Comparison of ENCODE assay signal across 17 cellular contexts in the genomic region with DNA sequence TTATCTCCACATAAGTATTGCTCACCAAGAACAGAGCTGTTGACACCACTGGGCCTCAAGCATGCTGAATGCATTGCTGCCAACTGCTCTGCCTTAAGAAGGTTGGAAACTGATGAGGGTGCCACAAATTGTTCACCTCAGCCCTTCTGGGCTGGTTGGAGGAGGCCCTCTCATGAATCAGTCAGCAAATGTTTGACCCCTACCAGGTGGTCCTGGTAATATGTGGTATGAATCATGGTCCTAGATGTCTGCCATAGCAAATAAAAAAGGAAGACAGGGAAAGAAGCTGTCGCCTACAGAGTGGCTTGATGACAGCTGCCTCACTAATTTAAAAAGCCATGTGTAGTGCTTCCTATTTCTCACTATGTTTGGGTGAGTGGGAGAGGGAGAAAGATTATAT. TPM values are rescaled to one million over a fixed set of nuclear protein-coding genes. Genes with fewer than 3 reads are reported as not detected.
DNase-seq lines count a peak whose midpoint lies in the region; ATAC-seq, FAIRE-seq and TF ChIP-seq lines count a peak whose summit lies in the region.
"Had no signal": no experiment of that assay in that cellular context is flagged by ENCODE, and none has a peak within 500 bp of the region (broad histone marks: within the 10 kb centered on the region; RNA-seq: fewer than 3 reads in every experiment).

No MANE protein-coding gene starts in this region.

- no peak for TF ChIP-seq RAD21 in HepG2 (CRISPR knock-in tag; IDR thresholded peaks at IDR 0.05)

- ATAC-seq in right lobe of liver (no peak), HepG2 (no peak)
- ATAC-seq in activated T-cell treated with anti-CD3 and anti-CD28 coated beads, Interleukin-2, amount 50 U/mL, for 4 hours: no peak

- H3K27me3 Mint-ChIP-seq in activated T-cell treated with anti-CD3 and anti-CD28 coated beads, Interleukin-2, amount 50 U/mL, for 4 hours (ENCODE audit: low read depth): peaks cover 9% of the 10 kb centered on the region

- FAIRE-seq in HepG2 (lab: Jason Lieb, UNC): no peak
- FAIRE-seq: GM12892 had no signal

- H3K9ac ChIP-seq in HepG2 (ENCODE audit: insufficient read depth, low read depth, low read length): no peak overlapping the region
- H3K9ac ChIP-seq: BLaER1 treated with 17β-estradiol and CSF1 and Interleukin-3, amounts not matched to agents 10 nM and 100 nM had no signal

- H3K4me1 ChIP-seq in right lobe of liver: peaks cover 0 to 61% (median 30%) of the 10 kb centered on the region in 4 donors
- H3K4me1 ChIP-seq in HepG2 (ENCODE audit: insufficient read depth, low read length): no peaks in the 10 kb centered on the region
- H3K4me1 ChIP-seq in SJCRH30: 0 out of 2 replicates have a peak, but pooled peaks cover 3% of the 10 kb centered on the region

- POLR2A ChIA-PET in HepG2 (lab: Yijun Ruan, JAX): no interaction called here

- intact Hi-C loops in right lobe of liver (cut with DNase I): no loop called here
- intact Hi-C loops in HepG2 (cut with micrococcal nuclease; ENCODE audit: unreplicated experiment): no loop called here

- H3K27me3 ChIP-seq in right lobe of liver (no peaks in the 10 kb centered on the region), HepG2 (ENCODE audit: control insufficient read depth in 1 of 2, insufficient read depth in 2 of 2, low read length in 2 of 2) (no peaks in the 10 kb centered on the region), SJCRH30 (no peaks in the 10 kb centered on the region)
- H3K27me3 ChIP-seq: BLaER1 treated with 17β-estradiol and CSF1 and Interleukin-3, amounts not matched to agents 10 nM and 100 nM had no signal

- CTCF ChIA-PET in HepG2 (lab: Yijun Ruan, JAX; ENCODE audit: low intra/inter-chr PET ratio, low total read pairs): no interaction called here

- peaks cover 0 to 8% (median 2%) of the 10 kb centered on the region in 4 donors for H3K36me3 ChIP-seq in right lobe of liver
- peaks cover 16 to 54% of the 10 kb centered on the region in 2 experiments; a peak in 4 of 5 replicates for H3K36me3 ChIP-seq in HepG2 (replicated peaks in 1 of 2; ENCODE audit: control insufficient read depth in 1 of 2, insufficient read depth in 2 of 2, low read length in 2 of 2)
- H3K36me3 ChIP-seq in SJCRH30: no peaks in the 10 kb centered on the region
- H3K36me3 ChIP-seq: BLaER1 treated with 17β-estradiol and CSF1 and Interleukin-3, amounts not matched to agents 10 nM and 100 nM had no signal

- H3K4me3 Mint-ChIP-seq in activated T-cell treated with anti-CD3 and anti-CD28 coated beads, Interleukin-2, amount 50 U/mL, for 4 hours: no peak overlapping the region
- H3K4me3 Mint-ChIP-seq: CD4-positive, CD25-positive, alpha-beta regulatory T cell; H9 had no signal

- H3K9me3 ChIP-seq in right lobe of liver (no peaks in the 10 kb centered on the region), HepG2 (ENCODE audit: low read length) (no peaks in the 10 kb centered on the region), SJCRH30 (replicated peaks) (no peaks in the 10 kb centered on the region)
- H3K9me3 ChIP-seq: BLaER1 treated with 17β-estradiol and CSF1 and Interleukin-3, amounts not matched to agents 10 nM and 100 nM had no signal

- no CpG with 5 or more reads among the region's 1 CpG for WGBS in right lobe of liver (ENCODE audit: insufficient coverage, low coverage, low lambda C conversion rate, missing lambda C conversion rate)
- WGBS in HepG2 (ENCODE audit: low lambda C conversion rate): 100% methylated on average over 1 of the region's 1 CpG

- H3K4me3 ChIP-seq in right lobe of liver (no peak overlapping the region), HepG2 (replicated peaks in 1 of 3; ENCODE audit: insufficient read depth in 1 of 3, low read depth in 2 of 3, low read length in 3 of 3) (no peak overlapping the region), choroid plexus epithelial cell (ENCODE audit: low read depth, low read length) (no peak overlapping the region), SJCRH30 (no peak overlapping the region)
- H3K4me3 ChIP-seq: BLaER1 treated with 17β-estradiol and CSF1 and Interleukin-3, amounts not matched to agents 10 nM and 100 nM had no signal

- H3K27ac ChIP-seq in right lobe of liver (peak overlapping the region in 2 of 3 donors; percentile 93 to 94), HepG2 (ENCODE audit: extremely low read length, insufficient read depth, low read length) (no peak overlapping the region), SJCRH30 (no peak overlapping the region)
- H3K27ac ChIP-seq: BLaER1 treated with 17β-estradiol and CSF1 and Interleukin-3, amounts not matched to agents 10 nM and 100 nM had no signal

- DNase-seq in right lobe of liver: peak in 1 of 3 donors; percentile 17
- no peak for DNase-seq in HepG2 (ENCODE audit: low spot score)
- peak; percentile 33 for DNase-seq in amniotic epithelial cell (ENCODE audit: low read depth)
- peak; percentile 30 for DNase-seq in choroid plexus epithelial cell (ENCODE audit: low read depth)
- DNase-seq in activated T-cell treated with anti-CD3 and anti-CD28 coated beads, Interleukin-2, amount 50 U/mL, for 4 hours: no peak
- DNase-seq in SJCRH30: no peak
- DNase-seq in NCI-H1694 (lab: John Stamatoyannopoulos, UW): no peak
- no peak for DNase-seq in DMS 273 treated with DMSO at 0.1 percent for 48 hours (lab: John Stamatoyannopoulos, UW)
- DNase-seq: 8988T; ACHN; CD4-positive, CD25-positive, alpha-beta regulatory T cell; GOT3; H9 had no signal

- in situ Hi-C loops in HepG2 (cut with HindIII; ENCODE audit: extremely low pct_ligation_motif_present, low pct_unique_long_range_greater_than_20kb): no loop called here

- no peaks in the 10 kb centered on the region for H4K20me1 ChIP-seq in HepG2 (ENCODE audit: insufficient read depth, low read length)
- H4K20me1 ChIP-seq: BLaER1 treated with 17β-estradiol and CSF1 and Interleukin-3, amounts not matched to agents 10 nM and 100 nM had no signal

- no peak for TF ChIP-seq POLR2A in right lobe of liver (IDR thresholded peaks at IDR 0.05)
- TF ChIP-seq POLR2A in HepG2 (IDR thresholded peaks at IDR 0.05; ENCODE audit: insufficient read depth in 1 of 2, low read depth in 2 of 2, low read length in 2 of 2): no peak

- BruUV-seq in HepG2 (replicated peaks; lab: Mats Ljungman, UMichigan): no TSS peak

- no peaks in the 10 kb centered on the region for H3K36me3 Mint-ChIP-seq in activated T-cell treated with anti-CD3 and anti-CD28 coated beads, Interleukin-2, amount 50 U/mL, for 4 hours (ENCODE audit: insufficient read depth)
- H3K36me3 Mint-ChIP-seq: CD4-positive, CD25-positive, alpha-beta regulatory T cell had no signal

- no peaks in the 10 kb centered on the region for H3K4me1 Mint-ChIP-seq in activated T-cell treated with anti-CD3 and anti-CD28 coated beads, Interleukin-2, amount 50 U/mL, for 4 hours (ENCODE audit: low read depth)
- H3K4me1 Mint-ChIP-seq: CD4-positive, CD25-positive, alpha-beta regulatory T cell had no signal

- TF ChIP-seq CTCF in right lobe of liver (IDR thresholded peaks at IDR 0.05) (no peak), HepG2 (CRISPR knock-in tag; IDR thresholded peaks at IDR 0.05) (no peak), choroid plexus epithelial cell (conservative IDR thresholded peaks at IDR 0.05; ENCODE audit: low read depth, low read length) (no peak)

- H3K4me2 ChIP-seq in HepG2 (ENCODE audit: low read depth, low read length): no peak overlapping the region
- H3K4me2 ChIP-seq: BLaER1 treated with 17β-estradiol and CSF1 and Interleukin-3, amounts not matched to agents 10 nM and 100 nM had no signal

- H2AFZ ChIP-seq in HepG2 (ENCODE audit: low read length): no peak overlapping the region

- H3K79me2 ChIP-seq in HepG2 (ENCODE audit: insufficient read depth, low read length): no peaks in the 10 kb centered on the region

- TF ChIP-seq EP300 in HepG2 (IDR thresholded peaks at IDR 0.05; ENCODE audit: low read depth in 2 of 2, low read length in 2 of 2): no peak
- TF ChIP-seq EP300 in HepG2 (CRISPR knock-in tag; IDR thresholded peaks at IDR 0.05; ENCODE audit: borderline replicate concordance): no peak

- no peaks in the 10 kb centered on the region for H3K9me3 Mint-ChIP-seq in activated T-cell treated with anti-CD3 and anti-CD28 coated beads, Interleukin-2, amount 50 U/mL, for 4 hours
- H3K9me3 Mint-ChIP-seq: CD4-positive, CD25-positive, alpha-beta regulatory T cell; H9 had no signal

RNA-seq across cellular contexts. Expression of gene SPATA46, which starts 12.2 kb away (rescaled TPM):
- total RNA-seq in right lobe of liver: not detected
- not detected in 2 replicates for total RNA-seq in HepG2 (2016; rRNA removed; fragmentation: Illumina TruSeq; extraction: Trizol)
- total RNA-seq in HepG2 (2016; cell fraction: cytosol; rRNA removed; fragmentation: Illumina TruSeq; extraction: Trizol; ENCODE audit: low read depth): not detected in 2 replicates
- not detected in 2 replicates for total RNA-seq in HepG2 (2016; cell fraction: insoluble cytoplasmic fraction; rRNA removed; fragmentation: Illumina TruSeq; extraction: Trizol)
- not detected in 2 replicates for total RNA-seq in HepG2 (2016; cell fraction: membrane; rRNA removed; fragmentation: Illumina TruSeq; extraction: Trizol)
- not detected in 2 replicates for total RNA-seq in HepG2 (2016; cell fraction: nucleus; rRNA removed; fragmentation: Illumina TruSeq; extraction: Trizol)
- not detected in 2 replicates for polyA plus RNA-seq in HepG2 (2011; rRNA removed)
- not detected in 2 replicates for polyA plus RNA-seq in HepG2 (2011; cell fraction: cytosol; rRNA removed)
- polyA plus RNA-seq in HepG2 (2011; cell fraction: nucleus; rRNA removed): not detected in 2 replicates
- 0.44 and 0.48 TPM in 2 replicates for polyA plus RNA-seq in HepG2 (2012)
- polyA plus RNA-seq in HepG2 (2016; cell fraction: cytosol; fragmentation: Illumina TruSeq; extraction: Trizol; ENCODE audit: low read depth): not detected in 2 replicates
- polyA plus RNA-seq in HepG2 (2016; cell fraction: insoluble cytoplasmic fraction; fragmentation: Illumina TruSeq; extraction: Trizol; ENCODE audit: low read depth): not detected in 2 replicates
- polyA plus RNA-seq in HepG2 (2016; cell fraction: membrane; fragmentation: Illumina TruSeq; extraction: Trizol; ENCODE audit: low read depth): not detected in 2 replicates
- polyA plus RNA-seq in HepG2 (2016; cell fraction: nucleus; fragmentation: Illumina TruSeq; extraction: Trizol; ENCODE audit: insufficient read depth, low read depth): not detected in 2 replicates
- polyA minus RNA-seq in HepG2 (2011; rRNA and poly(A)+ RNA removed; ENCODE audit: low replicate concordance): not detected in 2 replicates
- not detected in 2 replicates for polyA minus RNA-seq in HepG2 (2011; cell fraction: cytosol; rRNA and poly(A)+ RNA removed)
- polyA minus RNA-seq in HepG2 (2011; cell fraction: nucleus; rRNA and poly(A)+ RNA removed): not detected in 2 replicates
- not detected for total RNA-seq in activated T-cell treated with anti-CD3 and anti-CD28 coated beads, Interleukin-2, amount 50 U/mL, for 4 hours
- total RNA-seq in SJCRH30 (2014; rRNA removed; shearing (Covaris generic)): not detected in 2 replicates
- total RNA-seq: CD4-positive, CD25-positive, alpha-beta regulatory T cell; G401; H9; HT-29 had no signal
- polyA plus RNA-seq: CD4-positive, CD25-positive, alpha-beta regulatory T cell had no signal

RNA-seq across cellular contexts. Expression of gene C1orf226, which starts 17.0 kb away (rescaled TPM):
- total RNA-seq in right lobe of liver: 10 to 100 TPM in 5 of 6 experiments, 1 to 10 TPM in 1; 6.5 to 45.3 (median 28.4) TPM
- total RNA-seq in HepG2 (2016; rRNA removed; fragmentation: Illumina TruSeq; extraction: Trizol): 4.7 and 7.2 TPM in 2 replicates
- total RNA-seq in HepG2 (2016; cell fraction: cytosol; rRNA removed; fragmentation: Illumina TruSeq; extraction: Trizol; ENCODE audit: low read depth): 1.0 and 1.4 TPM in 2 replicates
- total RNA-seq in HepG2 (2016; cell fraction: insoluble cytoplasmic fraction; rRNA removed; fragmentation: Illumina TruSeq; extraction: Trizol): 4.7 and 5.6 TPM in 2 replicates
- 3.4 and 3.6 TPM in 2 replicates for total RNA-seq in HepG2 (2016; cell fraction: membrane; rRNA removed; fragmentation: Illumina TruSeq; extraction: Trizol)
- 9.3 and 11.2 TPM in 2 replicates for total RNA-seq in HepG2 (2016; cell fraction: nucleus; rRNA removed; fragmentation: Illumina TruSeq; extraction: Trizol)
- 4.9 and 6.0 TPM in 2 replicates for polyA plus RNA-seq in HepG2 (2011; rRNA removed)
- polyA plus RNA-seq in HepG2 (2011; cell fraction: cytosol; rRNA removed): 3.2 and 3.4 TPM in 2 replicates
- polyA plus RNA-seq in HepG2 (2011; cell fraction: nucleus; rRNA removed): 15.8 and 17.7 TPM in 2 replicates
- polyA plus RNA-seq in HepG2 (2012): 5.2 and 7.5 TPM in 2 replicates
- polyA plus RNA-seq in HepG2 (2016; cell fraction: cytosol; fragmentation: Illumina TruSeq; extraction: Trizol; ENCODE audit: low read depth): 0.59 and 0.76 TPM in 2 replicates
- 5.7 and 7.7 TPM in 2 replicates for polyA plus RNA-seq in HepG2 (2016; cell fraction: insoluble cytoplasmic fraction; fragmentation: Illumina TruSeq; extraction: Trizol; ENCODE audit: low read depth)
- polyA plus RNA-seq in HepG2 (2016; cell fraction: membrane; fragmentation: Illumina TruSeq; extraction: Trizol; ENCODE audit: low read depth): 1.3 and 1.9 TPM in 2 replicates
- polyA plus RNA-seq in HepG2 (2016; cell fraction: nucleus; fragmentation: Illumina TruSeq; extraction: Trizol; ENCODE audit: insufficient read depth, low read depth): 20.2 and 21.5 TPM in 2 replicates
- polyA minus RNA-seq in HepG2 (2011; rRNA and poly(A)+ RNA removed; ENCODE audit: low replicate concordance): 12.6 and 14.6 TPM in 2 replicates
- 5.2 and 6.1 TPM in 2 replicates for polyA minus RNA-seq in HepG2 (2011; cell fraction: cytosol; rRNA and poly(A)+ RNA removed)
- polyA minus RNA-seq in HepG2 (2011; cell fraction: nucleus; rRNA and poly(A)+ RNA removed): 10.2 and 14.7 TPM in 2 replicates
- under 1 TPM in 2 of 3 donors, not detected in 1; 0.10 to 0.11 TPM for total RNA-seq in activated T-cell treated with anti-CD3 and anti-CD28 coated beads, Interleukin-2, amount 50 U/mL, for 4 hours
- 0.57 and 0.63 TPM in 2 replicates for total RNA-seq in SJCRH30 (2014; rRNA removed; shearing (Covaris generic))

RNA-seq across cellular contexts. Expression of gene SH2D1B, which starts 47.4 kb away (rescaled TPM):
- under 1 TPM in 3 of 6 experiments, not detected in 3; 0.17 to 0.60 (median 0.31) TPM for total RNA-seq in right lobe of liver
- not detected in 2 replicates for total RNA-seq in HepG2 (2016; rRNA removed; fragmentation: Illumina TruSeq; extraction: Trizol)
- not detected in 2 replicates for total RNA-seq in HepG2 (2016; cell fraction: cytosol; rRNA removed; fragmentation: Illumina TruSeq; extraction: Trizol; ENCODE audit: low read depth)
- total RNA-seq in HepG2 (2016; cell fraction: insoluble cytoplasmic fraction; rRNA removed; fragmentation: Illumina TruSeq; extraction: Trizol): not detected in 2 replicates
- not detected in 2 replicates for total RNA-seq in HepG2 (2016; cell fraction: membrane; rRNA removed; fragmentation: Illumina TruSeq; extraction: Trizol)
- not detected in 2 replicates for total RNA-seq in HepG2 (2016; cell fraction: nucleus; rRNA removed; fragmentation: Illumina TruSeq; extraction: Trizol)
- polyA plus RNA-seq in HepG2 (2011; rRNA removed): not detected in 2 replicates
- not detected in 2 replicates for polyA plus RNA-seq in HepG2 (2011; cell fraction: cytosol; rRNA removed)
- polyA plus RNA-seq in HepG2 (2011; cell fraction: nucleus; rRNA removed): not detected in 2 replicates
- not detected in 2 replicates for polyA plus RNA-seq in HepG2 (2012)
- polyA plus RNA-seq in HepG2 (2016; cell fraction: cytosol; fragmentation: Illumina TruSeq; extraction: Trizol; ENCODE audit: low read depth): not detected in 2 replicates
- not detected in 2 replicates for polyA plus RNA-seq in HepG2 (2016; cell fraction: insoluble cytoplasmic fraction; fragmentation: Illumina TruSeq; extraction: Trizol; ENCODE audit: low read depth)
- not detected in 2 replicates for polyA plus RNA-seq in HepG2 (2016; cell fraction: membrane; fragmentation: Illumina TruSeq; extraction: Trizol; ENCODE audit: low read depth)
- not detected in 2 replicates for polyA plus RNA-seq in HepG2 (2016; cell fraction: nucleus; fragmentation: Illumina TruSeq; extraction: Trizol; ENCODE audit: insufficient read depth, low read depth)
- 0.80 TPM in 1 of 2 replicates, not detected in the other for polyA minus RNA-seq in HepG2 (2011; rRNA and poly(A)+ RNA removed; ENCODE audit: low replicate concordance)
- polyA minus RNA-seq in HepG2 (2011; cell fraction: cytosol; rRNA and poly(A)+ RNA removed): not detected in 2 replicates
- not detected in 2 replicates for polyA minus RNA-seq in HepG2 (2011; cell fraction: nucleus; rRNA and poly(A)+ RNA removed)
- total RNA-seq in activated T-cell treated with anti-CD3 and anti-CD28 coated beads, Interleukin-2, amount 50 U/mL, for 4 hours: under 1 TPM in 1 of 3 donors, not detected in 2; 0.11 TPM
- 0.08 TPM in 1 of 2 replicates, not detected in the other for total RNA-seq in SJCRH30 (2014; rRNA removed; shearing (Covaris generic))
- total RNA-seq: CD4-positive, CD25-positive, alpha-beta regulatory T cell; G401; H9; HT-29 had no signal

Comparison
In these comparisons a context has a peak if more than half of its experiments do, and no peak if none do; other contexts are left out.
1. H3K27ac ChIP-seq: peak in right lobe of liver (2 of 3); none in HepG2 (single experiment) and SJCRH30 (single experiment).
2. DNase-seq: peak in amniotic epithelial cell (single experiment) and choroid plexus epithelial cell (single experiment); none in HepG2 (single experiment), activated T-cell treated with anti-CD3 and anti-CD28 coated beads, Interleukin-2, amount 50 U/mL, for 4 hours (single experiment), SJCRH30 (0 of 2), NCI-H1694 (single experiment) and DMS 273 treated with DMSO at 0.1 percent for 48 hours (single experiment).